In genomic region chrX:13798184-13798583, GRCh38 we compare ENCODE assay signal across 19 cellular contexts. TPM values are rescaled to one million over a fixed set of nuclear protein-coding genes. Genes with fewer than 3 reads are reported as not detected.
A peak's percentile ranks its signal among the peaks of the same experiment; 100 is the strongest.
DNase-seq lines count a peak whose midpoint lies in the region; FAIRE-seq and TF ChIP-seq lines count a peak whose summit lies in the region.
"Had no signal": no experiment of that assay in that cellular context is flagged by ENCODE, and none has a peak within 500 bp of the region (broad histone marks: within the 10 kb centered on the region; RNA-seq: fewer than 3 reads in every experiment).

No MANE protein-coding gene starts in this region.

- no peak overlapping the region for H2AK5ac ChIP-seq in mesenchymal stem cell (ENCODE audit: low read length, severe bottlenecking)

- WGBS in mesenchymal stem cell = 100% methylated on average over 1 of the region's 4 CpGs

- DNase-seq in GM12891 (ENCODE audit: insufficient read length, low spot score) (no peak), caudate nucleus (lab: John Stamatoyannopoulos, UW) (no peak), mesenchymal stem cell (no peak), GM19238 (ENCODE audit: insufficient read length, low spot score) (no peak), DMS79 treated with DMSO at 0.1 percent for 48 hours (lab: John Stamatoyannopoulos, UW) (no peak)
- DNase-seq: BE2C; C1 segment of cervical spinal cord; Caco-2; Calu3; CD4-positive, alpha-beta T cell; CD8-positive, alpha-beta T cell; DND-41; EL; GDM1 had no signal

- no peaks in the 10 kb centered on the region for H3K4me1 ChIP-seq in mesenchymal stem cell (ENCODE audit: control insufficient read depth, insufficient read depth, low read depth, low read length)
- H3K4me1 ChIP-seq: A549, BE2C, BLaER1, Caco-2 had no signal

- H3K36me3 ChIP-seq in mesenchymal stem cell (ENCODE audit: control insufficient read depth in 1 of 2, insufficient read depth in 2 of 2, low read depth in 1 of 2, low read length in 2 of 2) = no peaks in the 10 kb centered on the region
- H3K36me3 ChIP-seq: BE2C, BLaER1 had no signal

- no peak overlapping the region for H4K8ac ChIP-seq in mesenchymal stem cell (ENCODE audit: low read length)

- TF ChIP-seq POLR2A in GM12891 (IDR thresholded peaks at IDR 0.05; ENCODE audit: low read depth, low read length) = no peak

- no peak overlapping the region for H2BK15ac ChIP-seq in mesenchymal stem cell (ENCODE audit: low read depth, poor library complexity, severe bottlenecking)

- no peak overlapping the region for H3K14ac ChIP-seq in mesenchymal stem cell (ENCODE audit: low read length in 2 of 2)

- H3K4ac ChIP-seq in mesenchymal stem cell (ENCODE audit: low read depth in 1 of 2, low read length in 2 of 2) = no peak overlapping the region

- FAIRE-seq in GM12891 (lab: Jason Lieb, UNC) = peak; percentile 35
- FAIRE-seq: GM12878 had no signal

- H2BK5ac ChIP-seq in mesenchymal stem cell (ENCODE audit: low read depth, low read length, poor library complexity, severe bottlenecking) = no peak overlapping the region

- peaks cover 0 to 55% of the 10 kb centered on the region in 2 experiments for H3K27me3 ChIP-seq in mesenchymal stem cell (ENCODE audit: control insufficient read depth in 1 of 2, insufficient read depth in 1 of 2, low read length in 2 of 2)
- H3K27me3 ChIP-seq: BE2C had no signal

- no peak overlapping the region for H3K9ac ChIP-seq in mesenchymal stem cell (ENCODE audit: low read length)
- H3K9ac ChIP-seq: BLaER1 had no signal

- H3K18ac ChIP-seq in mesenchymal stem cell (ENCODE audit: low read depth in 1 of 2, low read length in 2 of 2) = no peak overlapping the region

- no peak overlapping the region for H2BK120ac ChIP-seq in mesenchymal stem cell (ENCODE audit: low read depth, low read length)

- H3K4me2 ChIP-seq in mesenchymal stem cell (ENCODE audit: low read length, poor library complexity, severe bottlenecking) = no peak overlapping the region
- H3K4me2 ChIP-seq: A549, BLaER1 had no signal

- H3K79me1 ChIP-seq in mesenchymal stem cell (replicated peaks; ENCODE audit: low read length, poor library complexity, severe bottlenecking) = no peaks in the 10 kb centered on the region

- no peak overlapping the region for H2BK12ac ChIP-seq in mesenchymal stem cell (ENCODE audit: low read length in 2 of 2)

- no peak overlapping the region for H3K23ac ChIP-seq in mesenchymal stem cell (ENCODE audit: low read length in 2 of 2)

- H3K9me3 ChIP-seq in mesenchymal stem cell (ENCODE audit: control insufficient read depth, low read length) = peaks cover 12% of the 10 kb centered on the region
- H3K9me3 ChIP-seq: A549, BE2C, Caco-2 had no signal

- H3K4me3 ChIP-seq in mesenchymal stem cell (ENCODE audit: insufficient read depth in 1 of 2, low read depth in 1 of 2, low read length in 2 of 2) = no peak overlapping the region
- H3K4me3 ChIP-seq: A549, BLaER1, GM12878 had no signal

- no peak overlapping the region for H4K91ac ChIP-seq in mesenchymal stem cell (ENCODE audit: low read length)

- H2AFZ ChIP-seq in mesenchymal stem cell (ENCODE audit: low read depth, low read length) = peak overlapping the region; percentile 27

- H3K27ac ChIP-seq in caudate nucleus (ENCODE audit: low read depth, low read length) (peak overlapping the region; percentile 27), mesenchymal stem cell (ENCODE audit: low read length, poor library complexity, severe bottlenecking) (no peak overlapping the region)
- H3K27ac ChIP-seq: 22Rv1, A549, BLaER1 had no signal

TF ChIP-seq in GM12891, 5 proteins besides CTCF, POLR2A, EP300 and RAD21:
- no peak for TF ChIP-seq TAF1 (IDR thresholded peaks at IDR 0.05; ENCODE audit: low read depth, low read length)
- TF ChIP-seq SPI1 (IDR thresholded peaks at IDR 0.05; ENCODE audit: low read depth, low read length) = no peak
- TF ChIP-seq POU2F2 (IDR thresholded peaks at IDR 0.05; ENCODE audit: low read depth, low read length) = no peak
- TF ChIP-seq PAX5 (IDR thresholded peaks at IDR 0.05; ENCODE audit: insufficient read depth, low read length, severe bottlenecking) = no peak
- TF ChIP-seq POLR2AphosphoS5 (IDR thresholded peaks at IDR 0.05; ENCODE audit: low read depth, low read length) = no peak

RNA-seq across cellular contexts. Expression of gene GPM6B, which starts 18.7 kb away (rescaled TPM):
- polyA plus RNA-seq in GM12891 (2012; ENCODE audit: low read depth, missing spikeins) = 0.30 TPM
- polyA plus RNA-seq in mesenchymal stem cell (2013, experiment 1 of 2) = 0.29 TPM
- 0.37 TPM for polyA plus RNA-seq in mesenchymal stem cell (2013, experiment 2 of 2)
- polyA plus RNA-seq: CD14-positive monocyte had no signal
